Comparison of ENCODE assay signal across 11 cellular contexts in the genomic region with DNA sequence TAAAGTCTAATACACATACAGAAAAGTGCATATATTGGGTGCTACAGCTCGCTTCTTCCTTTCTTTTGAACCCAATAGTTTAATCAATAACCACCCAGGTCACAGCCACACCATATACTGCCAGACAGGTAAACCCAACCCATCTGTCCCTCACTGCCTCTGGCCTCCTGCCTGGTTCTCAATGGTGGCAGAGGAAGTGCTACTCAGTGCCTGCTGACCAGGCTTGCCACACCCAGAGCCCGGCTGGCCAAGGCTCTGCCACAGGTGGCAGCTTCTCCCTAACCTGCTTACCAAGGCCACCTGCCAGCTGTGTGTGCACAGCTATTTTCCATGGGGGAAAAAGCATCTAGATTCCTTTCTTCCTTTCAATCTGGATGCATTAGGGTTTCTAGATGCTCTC. TPM values are rescaled to one million over a fixed set of nuclear protein-coding genes. Genes with fewer than 3 reads are reported as not detected.
DNase-seq lines count a peak whose midpoint lies in the region; ATAC-seq and TF ChIP-seq lines count a peak whose summit lies in the region.
"Had no signal": no experiment of that assay in that cellular context is flagged by ENCODE, and none has a peak within 500 bp of the region (broad histone marks: within the 10 kb centered on the region; RNA-seq: fewer than 3 reads in every experiment).

No MANE protein-coding gene starts in this region.

- H3K27ac ChIP-seq in C4-2B, result peak overlapping the region; percentile 57
- H3K27ac ChIP-seq in cingulate gyrus (ENCODE audit: low read depth, low read length), result peak overlapping the region; percentile 7
- H3K27ac ChIP-seq in left lung, result peak overlapping the region; percentile 28 to 93
- peak overlapping the region in 9 of 21 experiments; percentile 2 to 51 (median 34) for H3K27ac ChIP-seq in skin epidermis
- H3K27ac ChIP-seq: BLaER1 treated with 17β-estradiol and CSF1 and Interleukin-3, amounts not matched to agents 10 nM and 100 nM had no signal

- H3K9me3 ChIP-seq in left lung, result no peaks in the 10 kb centered on the region

- H3K36me3 ChIP-seq in left lung, result no peaks in the 10 kb centered on the region
- H3K36me3 ChIP-seq: BLaER1 treated with 17β-estradiol and CSF1 and Interleukin-3, amounts not matched to agents 10 nM and 100 nM had no signal

- intact Hi-C loops in left lung (cut with DNase I) (loop anchor here in 1 of 2 donors (5.0 kb wide), 1 partner anchor 238 kb away; no protein-coding TSS in a partner anchor), sciatic nerve (cut with DNase I) (loop anchor here (10.0 kb wide), 1 partner anchor 140 kb away; no protein-coding TSS in a partner anchor)

- H3K4me1 ChIP-seq in left lung, result peaks cover 0 to 32% of the 10 kb centered on the region in 2 donors

- H3K4me3 ChIP-seq in left lung, result peak overlapping the region; percentile 16 to 44
- peak overlapping the region; percentile 0 to 52 (median 23) for H3K4me3 ChIP-seq in skin epidermis
- H3K4me3 ChIP-seq: BLaER1 treated with 17β-estradiol and CSF1 and Interleukin-3, amounts not matched to agents 10 nM and 100 nM had no signal

- ATAC-seq in left lung, result peak; percentile 34
- no peak for ATAC-seq in HG02678 (IDR thresholded peaks at IDR 0.05; ENCODE audit: unreplicated experiment)
- no peak for ATAC-seq in sciatic nerve

- peak; percentile 83 to 84 for DNase-seq in left lung
- DNase-seq in retina, result no peak
- DNase-seq in DMS 273 treated with DMSO at 0.1 percent for 48 hours (lab: John Stamatoyannopoulos, UW), result no peak
- DNase-seq in sciatic nerve (ENCODE audit: low spot score), result no peak
- DNase-seq: activated CD4-positive, alpha-beta T cell treated with anti-CD3 and anti-CD28 coated beads, Interleukin-2, amount 10 ng/mL, durations not matched to agents 24 days and 14 days; NCI-H446 had no signal

- peaks cover 0 to 61% of the 10 kb centered on the region in 2 donors for H3K27me3 ChIP-seq in left lung

- TF ChIP-seq CTCF in C4-2B (conservative IDR thresholded peaks at IDR 0.05) (no peak), left lung (IDR thresholded peaks at IDR 0.05) (no peak)

RNA-seq across cellular contexts. Expression of a gene that starts 0.6 kb away (rescaled TPM):
- total RNA-seq in left lung (100 to 1,000 TPM; 109 to 165 TPM), sciatic nerve (2,465 TPM)

Comparison
In these comparisons a context has a peak if more than half of its experiments do, and no peak if none do; other contexts are left out.
1. DNase-seq: peak in left lung (2 of 2); none in retina (single experiment), DMS 273 treated with DMSO at 0.1 percent for 48 hours (single experiment) and sciatic nerve (single experiment).
2. RNA of a gene that starts 0.6 kb away (total RNA-seq): 2,465 TPM in sciatic nerve (single experiment); 109 to 165 TPM in left lung; every median in the first group is over 10 times any median in the second.